In the genomic region with DNA sequence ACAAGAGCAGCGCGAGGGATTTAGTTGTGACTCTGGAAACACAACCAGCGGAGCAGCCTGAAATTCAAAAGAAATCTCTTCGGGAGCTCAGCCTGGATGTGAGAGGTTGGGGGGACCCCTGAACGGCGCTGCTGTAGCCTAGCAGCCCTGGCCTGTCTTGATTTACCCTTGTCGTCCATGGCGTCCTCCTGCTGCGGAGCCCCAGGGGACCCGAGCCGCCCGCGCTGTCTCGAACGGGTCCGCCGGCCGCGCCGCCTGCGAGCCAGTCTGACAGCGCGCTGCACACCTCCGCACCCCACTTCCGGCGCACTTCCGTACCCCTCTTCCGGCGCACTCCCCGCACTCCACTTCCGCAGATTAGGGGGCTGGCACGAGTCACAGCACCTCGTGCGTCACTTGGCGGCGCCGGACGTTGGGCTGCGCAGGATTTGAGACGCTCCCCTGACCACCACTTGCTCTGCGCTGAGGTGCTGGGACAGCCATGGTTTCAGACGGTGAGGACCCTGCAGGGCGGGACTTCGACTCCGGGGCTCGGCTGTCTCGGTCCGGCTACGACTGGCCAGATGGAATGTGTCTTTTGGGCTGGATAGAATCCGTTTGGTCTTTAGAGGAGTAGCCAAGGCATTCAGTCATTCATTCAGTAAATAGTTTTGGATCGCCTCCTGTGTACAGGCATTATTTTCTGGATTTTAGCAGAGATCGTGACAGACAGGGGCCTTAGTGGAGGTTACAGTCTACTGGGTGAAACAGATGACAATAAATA, we compare ENCODE assay signal across 8 cellular contexts. TPM values are rescaled to one million over a fixed set of nuclear protein-coding genes. Genes with fewer than 3 reads are reported as not detected.
A peak's percentile ranks its signal among the peaks of the same experiment; 100 is the strongest.
DNase-seq lines count a peak whose midpoint lies in the region; ATAC-seq, FAIRE-seq and TF ChIP-seq lines count a peak whose summit lies in the region.

TSS of gene EIF2B1 (minus strand) at position 308 of the 763 bp plus-strand sequence. CDS start at position 179, 129 bp downstream.
TSS of gene GTF2H3 (plus strand) at position 451 of the 763 bp plus-strand sequence. CDS start at position 482, 31 bp downstream.

- peaks cover 0 to 7% (median 6%) of the 10 kb centered on the region in 3 donors for H3K4me1 ChIP-seq in pancreas
- peaks cover 0 to 23% (median 12%) of the 10 kb centered on the region in 4 donors for H3K4me1 ChIP-seq in tibial artery

- H3K27me3 ChIP-seq in pancreas: no peaks in the 10 kb centered on the region
- H3K27me3 ChIP-seq in tibial artery: no peaks in the 10 kb centered on the region

- ATAC-seq in HG02759 (IDR thresholded peaks at IDR 0.05; ENCODE audit: unreplicated experiment) (peak; percentile 97), Right ventricle myocardium inferior (peak; percentile 98), pancreas (peak; percentile 99 to 100 (median 99))

- 0 to 1% methylated on average over 51 to 52 of the region's 52 CpGs for WGBS in pancreas, 2 donors

- DNase-seq in GM12864 (ENCODE audit: low read depth) (peak; percentile 93), NCI-H1417 (lab: John Stamatoyannopoulos, UW) (peak; percentile 97 to 98 (median 98)), SW 1271 (lab: John Stamatoyannopoulos, UW) (peak; percentile 97), Right ventricle myocardium inferior (ENCODE audit: missing footprints) (peak; percentile 97), pancreas (peak; percentile 92 to 98 (median 94)), tibial artery (peak; percentile 95 to 96)
- peak; percentile 93 for DNase-seq in activated naive CD8-positive, alpha-beta T cell treated with anti-CD3 and anti-CD28 coated beads, Interleukin-2, amount 50 U/mL, for 16 hours (ENCODE audit: low read depth, low spot score)

- H3K9me3 ChIP-seq in pancreas: no peaks in the 10 kb centered on the region
- H3K9me3 ChIP-seq in tibial artery: no peaks in the 10 kb centered on the region

- H3K4me3 ChIP-seq in GM12864 (ENCODE audit: low read depth, low read length) (peak within 1 kb of the TSS; percentile 92), pancreas (peak within 1 kb of the TSS; percentile 61 to 96 (median 80)), tibial artery (peak within 1 kb of the TSS; percentile 63 to 70)

- TF ChIP-seq CTCF in GM12864 (IDR thresholded peaks at IDR 0.05; ENCODE audit: low read depth, low read length, missing control alignments) (no peak), pancreas (IDR thresholded peaks at IDR 0.05) (no peak), tibial artery (IDR thresholded peaks at IDR 0.05) (no peak)

- intact Hi-C loops in Right ventricle myocardium inferior (cut with DNase I) (no loop called here), pancreas (cut with DNase I) (no loop called here), tibial artery (cut with DNase I; ENCODE audit: low total_unique reads) (no loop called here)

- no peak for FAIRE-seq in pancreas (lab: Jason Lieb, UNC)

- H3K27ac ChIP-seq in pancreas: peak within 1 kb of the TSS; percentile 58 to 73 (median 70)
- H3K27ac ChIP-seq in tibial artery: peak within 1 kb of the TSS; percentile 74 to 76

- peaks cover 0 to 17% (median 16%) of the 10 kb centered on the region in 3 donors for H3K36me3 ChIP-seq in pancreas
- H3K36me3 ChIP-seq in tibial artery: peaks cover 25 to 45% (median 33%) of the 10 kb centered on the region in 3 donors

RNA-seq across cellular contexts. Expression of gene EIF2B1, which starts in this region (rescaled TPM):
- 33.1 TPM for total RNA-seq in Right ventricle myocardium inferior
- total RNA-seq in pancreas: 10 to 100 TPM; 15.6 to 26.7 (median 22.8) TPM
- 10 to 100 TPM; 17.5 to 28.6 TPM for polyA plus RNA-seq in pancreas

RNA-seq across cellular contexts. Expression of gene GTF2H3, which starts in this region (rescaled TPM):
- total RNA-seq in Right ventricle myocardium inferior (13.3 TPM), pancreas (10 to 100 TPM in 2 of 6 donors, 1 to 10 TPM in 4; 5.3 to 12.4 (median 9.1) TPM)
- 1 to 10 TPM; 2.9 to 4.7 TPM for polyA plus RNA-seq in pancreas

Comparison
In these comparisons a context has a peak if more than half of its experiments do, and no peak if none do; other contexts are left out.
1. Peak in every context shown above with its lines: DNase-seq, ATAC-seq, H3K4me3 ChIP-seq and H3K27ac ChIP-seq.